ENCODE assay signal across 13 cellular contexts in genomic region chr18:59907172-59907571, GRCh38. TPM values are rescaled to one million over a fixed set of nuclear protein-coding genes. Genes with fewer than 3 reads are reported as not detected.
DNase-seq lines count a peak whose midpoint lies in the region; ATAC-seq and TF ChIP-seq lines count a peak whose summit lies in the region.
"Had no signal": no experiment of that assay in that cellular context is flagged by ENCODE, and none has a peak within 500 bp of the region (broad histone marks: within the 10 kb centered on the region; RNA-seq: fewer than 3 reads in every experiment).

No MANE protein-coding gene starts in this region.

- H3K27me3 ChIP-seq in GM23248 (replicated peaks; ENCODE audit: insufficient read depth) (no peaks in the 10 kb centered on the region), OCI-LY3 (ENCODE audit: low read depth, low read length) (no peaks in the 10 kb centered on the region)
- H3K27me3 ChIP-seq: right lobe of liver had no signal

- H2AFZ ChIP-seq in GM23248 (peak overlapping the region; percentile 31; the same call in 1 of the 2 replicates), OCI-LY3 (ENCODE audit: low read depth, low read length) (0 out of 2 replicates have a peak overlapping the region, but pooled peaks have one; percentile 0)

- no peak overlapping the region for H3K4me2 ChIP-seq in GM23248 (ENCODE audit: unreplicated experiment)
- H3K4me2 ChIP-seq in OCI-LY3 (ENCODE audit: low read length) = peak overlapping the region; percentile 88

- peaks cover 32% of the 10 kb centered on the region for H3F3A ChIP-seq in GM23248 (ENCODE audit: insufficient read depth)

- H3K4me3 ChIP-seq in GM23248 (no peak overlapping the region), OCI-LY3 (ENCODE audit: low read length) (peak overlapping the region; percentile 59), fibroblast of mammary gland (ENCODE audit: control insufficient read depth, low read depth, low read length) (no peak overlapping the region)
- H3K4me3 ChIP-seq: mucosa of descending colon, right lobe of liver had no signal

- H4K20me1 ChIP-seq in GM23248 (ENCODE audit: insufficient read depth) (no peaks in the 10 kb centered on the region), OCI-LY3 (ENCODE audit: insufficient read depth, low read length) (peaks cover 30% of the 10 kb centered on the region)

- H3K9me3 ChIP-seq in GM23248 (ENCODE audit: low read depth) (no peaks in the 10 kb centered on the region), OCI-LY3 (ENCODE audit: insufficient read depth, low read length) (no peaks in the 10 kb centered on the region)
- H3K9me3 ChIP-seq: mucosa of descending colon, right lobe of liver had no signal

- H3K36me3 ChIP-seq in GM23248 (ENCODE audit: low read depth) (peaks cover 5% of the 10 kb centered on the region), OCI-LY3 (replicated peaks; ENCODE audit: low read depth, low read length) (peaks cover 20% of the 10 kb centered on the region)
- H3K36me3 ChIP-seq: right lobe of liver had no signal

- H3K4me1 ChIP-seq in GM23248 (ENCODE audit: insufficient read depth) (peaks cover 31% of the 10 kb centered on the region), OCI-LY3 (ENCODE audit: low read length) (peaks cover 94% of the 10 kb centered on the region)
- H3K4me1 ChIP-seq: right lobe of liver had no signal

- H3K9ac ChIP-seq in GM23248 (no peak overlapping the region), OCI-LY3 (ENCODE audit: low read length) (peak overlapping the region; percentile 55)

- H3K27ac ChIP-seq in GM23248 (no peak overlapping the region), OCI-LY3 (ENCODE audit: low read length) (peak overlapping the region; percentile 86)
- H3K27ac ChIP-seq: right lobe of liver had no signal

- DNase-seq in GDM1 (lab: John Stamatoyannopoulos, UW) (peak; percentile 16), GM23248 (peak; percentile 37), fibroblast of mammary gland (ENCODE audit: low read depth) (peak; percentile 59), hepatic stellate cell (ENCODE audit: low spot score) (no peak), AG08395 (ENCODE audit: low spot score) (no peak), HK-2 (ENCODE audit: unreplicated experiment) (no peak)
- DNase-seq: DMS53, mucosa of descending colon, NCI-H510A, T-helper 9 cell had no signal

- 33 to 38% methylated on average over 5 of the region's 5 CpGs for WGBS in GM23248 (ENCODE audit: low coverage in 1 of 2, low lambda C conversion rate in 2 of 2, missing lambda C conversion rate in 2 of 2), 2 experiments

- in situ Hi-C loops in GM23248 (cut with MboI) = no loop called here

- no peak for ATAC-seq in GM21367 (IDR thresholded peaks at IDR 0.05; ENCODE audit: unreplicated experiment)
- ATAC-seq: mucosa of descending colon, right lobe of liver had no signal

- H3K9me2 ChIP-seq in GM23248 (ENCODE audit: insufficient read depth) = no peaks in the 10 kb centered on the region

- H3K79me2 ChIP-seq in GM23248 (ENCODE audit: insufficient read depth) = peaks cover 5% of the 10 kb centered on the region
- H3K79me2 ChIP-seq in OCI-LY3 (ENCODE audit: low read length) = peaks cover 41% of the 10 kb centered on the region

- TF ChIP-seq CTCF in OCI-LY3 (IDR thresholded peaks at IDR 0.05; ENCODE audit: low read depth, low read length) (no peak), fibroblast of mammary gland (conservative IDR thresholded peaks at IDR 0.05; ENCODE audit: control insufficient read depth, insufficient read depth, low read depth, low read length) (no peak)

RNA-seq across cellular contexts. Expression of gene PMAIP1, which starts 7.4 kb away (rescaled TPM):
- total RNA-seq in GM23248 (2014; rRNA removed; shearing (Covaris generic)) = 5.2 and 5.3 TPM in 2 replicates
- 7.5 and 9.3 TPM in 2 replicates for polyA plus RNA-seq in GM23248 (2016; fragmentation: Nextera tagmentation; extraction: Ambion mirVana)

Comparison
In these comparisons a context has a peak if more than half of its experiments do, and no peak if none do; other contexts are left out.
1. DNase-seq: peak in GDM1 (single experiment), GM23248 (single experiment) and fibroblast of mammary gland (single experiment); none in hepatic stellate cell (single experiment), AG08395 (single experiment) and HK-2 (single experiment).